ENCODE assay signal across 9 cellular contexts in the genomic region with DNA sequence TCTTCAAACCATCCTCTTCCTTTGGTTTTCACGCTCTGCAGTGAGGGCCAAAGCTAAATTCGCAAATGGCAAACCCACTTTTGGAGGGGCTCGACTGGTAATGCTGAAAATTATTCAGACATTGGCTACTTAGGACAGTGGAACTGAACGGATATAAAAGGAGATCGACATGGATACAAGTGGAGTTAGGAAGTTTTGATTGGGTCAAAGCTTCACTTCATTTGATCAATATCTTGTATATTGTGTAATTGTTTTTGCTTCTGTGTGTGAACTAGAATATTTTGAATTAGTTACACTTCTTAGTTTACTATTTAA. TPM values are rescaled to one million over a fixed set of nuclear protein-coding genes. Genes with fewer than 3 reads are reported as not detected.
DNase-seq lines count a peak whose midpoint lies in the region; ATAC-seq, FAIRE-seq and TF ChIP-seq lines count a peak whose summit lies in the region.
"Had no signal": no experiment of that assay in that cellular context is flagged by ENCODE, and none has a peak within 500 bp of the region (broad histone marks: within the 10 kb centered on the region; RNA-seq: fewer than 3 reads in every experiment).

No MANE protein-coding gene starts in this region.

- H3K4me1 ChIP-seq in hepatocyte (ENCODE audit: insufficient read depth) (no peaks in the 10 kb centered on the region), small intestine (ENCODE audit: control insufficient read depth in 2 of 2, insufficient read depth in 1 of 2, low read depth in 1 of 2, low read length in 1 of 2) (peaks cover 2 to 4% of the 10 kb centered on the region in 2 donors)

- 22% methylated on average over 5 of the region's 5 CpGs for WGBS in hepatocyte (ENCODE audit: low lambda C conversion rate, missing lambda C conversion rate)
- 3 to 16% (median 7%) methylated on average over 5 of the region's 5 CpGs for WGBS in small intestine, 3 donors

- peaks cover 3% of the 10 kb centered on the region for H4K20me1 ChIP-seq in hepatocyte (ENCODE audit: insufficient read depth, poor library complexity, severe bottlenecking)

- H3K36me3 ChIP-seq in hepatocyte (replicated peaks; ENCODE audit: insufficient read depth, low read depth) (no peaks in the 10 kb centered on the region), small intestine (ENCODE audit: control insufficient read depth in 2 of 2, insufficient read depth in 2 of 2, low read length in 2 of 2) (peaks cover 2 to 4% of the 10 kb centered on the region in 2 donors)

- no peaks in the 10 kb centered on the region for H3K9me3 Mint-ChIP-seq in WTC11

- DNase-seq in HFF-Myc (ENCODE audit: extremely low read depth, low read depth) (no peak), WTC11 (ENCODE audit: low spot score) (no peak), hepatocyte (ENCODE audit: low spot score) (no peak), small intestine (peak; percentile 44), kidney tubule cell (ENCODE audit: low spot score) (no peak), NCI-H2107 (lab: John Stamatoyannopoulos, UW) (no peak)

- H3K4me1 Mint-ChIP-seq in WTC11: peaks cover 13% of the 10 kb centered on the region

- H3K4me3 ChIP-seq in HFF-Myc (replicated peaks; ENCODE audit: low read depth, low read length) (peak overlapping the region; percentile 79), hepatocyte (peak overlapping the region; percentile 86), small intestine (ENCODE audit: low read depth in 1 of 2, low read length in 2 of 2) (peak overlapping the region in 1 of 2 donors; percentile 79)

- H3K4me3 Mint-ChIP-seq in WTC11: peak overlapping the region; percentile 74

- peak overlapping the region; percentile 92 for H3K4me2 ChIP-seq in hepatocyte

- TF ChIP-seq CTCF in HFF-Myc (IDR thresholded peaks at IDR 0.05; ENCODE audit: low read depth, low read length, missing control alignments) (no peak), WTC11 (IDR thresholded peaks at IDR 0.05) (no peak), hepatocyte (IDR thresholded peaks at IDR 0.05; ENCODE audit: poor library complexity) (no peak)

- FAIRE-seq in small intestine (lab: Jason Lieb, UNC): no peak
- FAIRE-seq: endometrium had no signal

- peak overlapping the region; percentile 100 for H2AFZ ChIP-seq in hepatocyte

- H3K27ac ChIP-seq in hepatocyte (peak overlapping the region; percentile 95), small intestine (ENCODE audit: low read depth in 1 of 2, low read length in 1 of 2) (peak overlapping the region; percentile 90 to 97)

- H3K9me3 ChIP-seq in hepatocyte (ENCODE audit: low read depth) (no peaks in the 10 kb centered on the region), small intestine (ENCODE audit: control insufficient read depth, low read depth) (no peaks in the 10 kb centered on the region)

- peaks cover 41% of the 10 kb centered on the region for H3K79me2 ChIP-seq in hepatocyte

- peaks cover 9% of the 10 kb centered on the region for H3K36me3 Mint-ChIP-seq in WTC11

- no peaks in the 10 kb centered on the region for H3K9me2 ChIP-seq in hepatocyte (replicated peaks; ENCODE audit: insufficient read depth)

- H3K27ac Mint-ChIP-seq in WTC11: no peak overlapping the region

- ATAC-seq in WTC11 (no peak), HG03460 (IDR thresholded peaks at IDR 0.05; ENCODE audit: unreplicated experiment) (no peak), GM18498 (IDR thresholded peaks at IDR 0.05; ENCODE audit: unreplicated experiment) (no peak)

- CTCF ChIA-PET in WTC11 (lab: Charles Lee): interaction anchor here (1.1 to 2.4 kb wide), 4 partner anchors 16 to 521 kb away, joined by 3 to 11 read pairs (median 4); a partner anchor contains a TSS

- no peaks in the 10 kb centered on the region for H3K27me3 Mint-ChIP-seq in WTC11 (ENCODE audit: low read depth)

- POLR2A ChIA-PET in WTC11 (lab: Charles Lee): interaction anchor here (1.7 kb wide), 1 partner anchor 105 kb away, joined by 10 read pairs; a partner anchor contains a TSS

- H3K27me3 ChIP-seq in hepatocyte: no peaks in the 10 kb centered on the region
- H3K27me3 ChIP-seq in small intestine (ENCODE audit: control insufficient read depth in 2 of 2, insufficient read depth in 2 of 2, low read length in 2 of 2): no peaks in the 10 kb centered on the region

TF ChIP-seq in WTC11, 78 proteins besides CTCF, POLR2A, EP300 and RAD21:
- no peak for TF ChIP-seq JAZF1 (CRISPR knock-in tag; IDR thresholded peaks at IDR 0.05)
- TF ChIP-seq EMX1 (CRISPR knock-in tag; IDR thresholded peaks at IDR 0.05): no peak
- TF ChIP-seq JUN (CRISPR knock-in tag; IDR thresholded peaks at IDR 0.05): no peak
- TF ChIP-seq, protein P1, sequence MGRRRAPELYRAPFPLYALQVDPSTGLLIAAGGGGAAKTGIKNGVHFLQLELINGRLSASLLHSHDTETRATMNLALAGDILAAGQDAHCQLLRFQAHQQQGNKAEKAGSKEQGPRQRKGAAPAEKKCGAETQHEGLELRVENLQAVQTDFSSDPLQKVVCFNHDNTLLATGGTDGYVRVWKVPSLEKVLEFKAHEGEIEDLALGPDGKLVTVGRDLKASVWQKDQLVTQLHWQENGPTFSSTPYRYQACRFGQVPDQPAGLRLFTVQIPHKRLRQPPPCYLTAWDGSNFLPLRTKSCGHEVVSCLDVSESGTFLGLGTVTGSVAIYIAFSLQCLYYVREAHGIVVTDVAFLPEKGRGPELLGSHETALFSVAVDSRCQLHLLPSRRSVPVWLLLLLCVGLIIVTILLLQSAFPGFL (CRISPR knock-in tag; IDR thresholded peaks at IDR 0.05; ENCODE audit: borderline replicate concordance): no peak
- TF ChIP-seq CBFB (CRISPR knock-in tag; IDR thresholded peaks at IDR 0.05; ENCODE audit: low read depth): no peak
- TF ChIP-seq ZNF423 (CRISPR knock-in tag; IDR thresholded peaks at IDR 0.05): no peak
- TF ChIP-seq ATF1 (CRISPR knock-in tag; IDR thresholded peaks at IDR 0.05): no peak
- no peak for TF ChIP-seq GRHL2 (CRISPR knock-in tag; IDR thresholded peaks at IDR 0.05; ENCODE audit: insufficient replicate concordance, severe bottlenecking)
- no peak for TF ChIP-seq TEAD4 (CRISPR knock-in tag; IDR thresholded peaks at IDR 0.05)
- TF ChIP-seq ZNF121 (CRISPR knock-in tag; IDR thresholded peaks at IDR 0.05): no peak
- no peak for TF ChIP-seq ELF4 (CRISPR knock-in tag; IDR thresholded peaks at IDR 0.05; ENCODE audit: low read depth)
- no peak for TF ChIP-seq NR2C2 (CRISPR knock-in tag; IDR thresholded peaks at IDR 0.05)

RNA-seq across cellular contexts. Expression of a gene that starts 1.2 kb away (rescaled TPM):
- total RNA-seq in WTC11 (2021) (8.5 to 10.3 TPM (median 9.4 TPM) in 3 replicates), hepatocyte (41.7 and 43.8 TPM in 2 replicates)
- polyA plus RNA-seq in hepatocyte (16.2 and 23.5 TPM in 2 replicates), small intestine (10 to 100 TPM in 1 of 3 donors, 1 to 10 TPM in 2; 5.1 to 10.6 (median 7.6) TPM)
